Comparison of ENCODE assay signal across 21 cellular contexts in genomic region chr12:109764123-109764522, GRCh38. TPM values are rescaled to one million over a fixed set of nuclear protein-coding genes. Genes with fewer than 3 reads are reported as not detected.
DNase-seq lines count a peak whose midpoint lies in the region; ATAC-seq, FAIRE-seq and TF ChIP-seq lines count a peak whose summit lies in the region.
"Had no signal": no experiment of that assay in that cellular context is flagged by ENCODE, and none has a peak within 500 bp of the region (broad histone marks: within the 10 kb centered on the region; RNA-seq: fewer than 3 reads in every experiment).

No MANE protein-coding gene starts in this region.

- no peak overlapping the region for H2AFZ ChIP-seq in neural progenitor cell (replicated peaks)

- H3K27ac ChIP-seq in neural progenitor cell: no peak overlapping the region
- no peak overlapping the region for H3K27ac ChIP-seq in small intestine (ENCODE audit: low read depth in 1 of 2, low read length in 1 of 2)
- H3K27ac ChIP-seq: ascending aorta, tibial nerve had no signal

- DNase-seq in NCI-H82 (lab: John Stamatoyannopoulos, UW) (peak; percentile 30), NCI-H82 treated with DMSO at 0.1 percent for 48 hours (lab: John Stamatoyannopoulos, UW; ENCODE audit: unreplicated experiment) (no peak), WTC11 (ENCODE audit: low spot score) (no peak), neural progenitor cell (ENCODE audit: low spot score) (peak; percentile 59), GDM1 (lab: John Stamatoyannopoulos, UW) (no peak), small intestine (no peak)
- DNase-seq: activated CD4-positive, alpha-beta T cell treated with anti-CD3 and anti-CD28 coated beads, Interleukin-2, amount 50 U/mL, for 1 hour; immature natural killer cell; IMR-90; mucosa of descending colon; NCI-H1092 treated with DMSO at 0.1 percent for 48 hours; occipital lobe; Right ventricle myocardium superior; stimulated activated CD4-positive, alpha-beta T cell treated with anti-CD3 and anti-CD28 coated beads, Interleukin-4, amount 100 ng/mL, for 1 hour; T-helper 9 cell had no signal

- H3K27ac Mint-ChIP-seq in WTC11 (no peak overlapping the region), neural progenitor cell (no peak overlapping the region)
- H3K27ac Mint-ChIP-seq: CD8-positive, alpha-beta T cell; immature natural killer cell had no signal

- WGBS in small intestine, 3 donors: 90 to 96% (median 90%) methylated on average over 3 of the region's 3 CpGs

- H3K4me1 Mint-ChIP-seq in WTC11: peaks cover 3% of the 10 kb centered on the region
- peaks cover 5% of the 10 kb centered on the region for H3K4me1 Mint-ChIP-seq in neural progenitor cell

- H3K4me3 Mint-ChIP-seq in WTC11 (no peak overlapping the region), neural progenitor cell (no peak overlapping the region)
- H3K4me3 Mint-ChIP-seq: CD8-positive, alpha-beta T cell; immature natural killer cell had no signal

- no peak overlapping the region for H3K4me2 ChIP-seq in neural progenitor cell

- no peak for FAIRE-seq in small intestine (lab: Jason Lieb, UNC)
- FAIRE-seq: colon had no signal

- TF ChIP-seq CTCF in WTC11 (IDR thresholded peaks at IDR 0.05): 0 out of 2 replicates have a peak, but pooled peaks have one; percentile 11
- peak; percentile 51 for TF ChIP-seq CTCF in neural progenitor cell (IDR thresholded peaks at IDR 0.05)

- H3K27me3 ChIP-seq in neural progenitor cell (no peaks in the 10 kb centered on the region), small intestine (ENCODE audit: control insufficient read depth in 2 of 2, insufficient read depth in 2 of 2, low read length in 2 of 2) (no peaks in the 10 kb centered on the region)
- H3K27me3 ChIP-seq: ascending aorta, tibial nerve had no signal

- CTCF ChIA-PET in WTC11 (lab: Charles Lee): interaction anchor here (0.5 to 2.0 kb wide), 25 partner anchors 9 to 1878 kb away, joined by 3 to 26 read pairs (median 4); no protein-coding TSS in a partner anchor

- TF ChIP-seq EP300 in Ishikawa (IDR thresholded peaks at IDR 0.05; ENCODE audit: borderline replicate concordance): no peak

- peaks cover 19% of the 10 kb centered on the region for H4K20me1 ChIP-seq in neural progenitor cell (ENCODE audit: low read depth)

- TF ChIP-seq RAD21 in Ishikawa (IDR thresholded peaks at IDR 0.05; ENCODE audit: low read depth): peak; percentile 26; the same call in 1 of the 2 replicates

- H3K4me3 ChIP-seq in neural progenitor cell: no peak overlapping the region
- no peak overlapping the region for H3K4me3 ChIP-seq in small intestine (ENCODE audit: low read depth in 1 of 2, low read length in 2 of 2)
- H3K4me3 ChIP-seq: ascending aorta, mucosa of descending colon, tibial nerve had no signal

- H3K27me3 Mint-ChIP-seq in WTC11 (ENCODE audit: low read depth) (no peaks in the 10 kb centered on the region), neural progenitor cell (ENCODE audit: insufficient read depth, low read depth) (peaks cover 7% of the 10 kb centered on the region)

- H3K9ac ChIP-seq in neural progenitor cell: no peak overlapping the region

- no peaks in the 10 kb centered on the region for H3F3A ChIP-seq in neural progenitor cell (ENCODE audit: low read depth)

- H3K4me1 ChIP-seq in neural progenitor cell (peaks cover 4% of the 10 kb centered on the region), small intestine (ENCODE audit: control insufficient read depth in 2 of 2, insufficient read depth in 1 of 2, low read depth in 1 of 2, low read length in 1 of 2) (no peaks in the 10 kb centered on the region)
- H3K4me1 ChIP-seq: ascending aorta had no signal

- H3K36me3 ChIP-seq in neural progenitor cell (no peaks in the 10 kb centered on the region), small intestine (ENCODE audit: control insufficient read depth in 2 of 2, insufficient read depth in 2 of 2, low read length in 2 of 2) (no peaks in the 10 kb centered on the region)
- H3K36me3 ChIP-seq: ascending aorta had no signal

- POLR2A ChIA-PET in WTC11 (lab: Charles Lee): interaction anchor here (1.0 kb wide), 1 partner anchor 10 kb away, joined by 5 read pairs; no protein-coding TSS in a partner anchor

- peak; percentile 35; the same call in 1 of the 2 replicates for ATAC-seq in WTC11
- ATAC-seq in GM21529 (IDR thresholded peaks at IDR 0.05; ENCODE audit: unreplicated experiment): no peak
- ATAC-seq: CD8-positive, alpha-beta T cell; mucosa of descending colon had no signal

- H3K79me2 ChIP-seq in neural progenitor cell (ENCODE audit: low read depth): no peaks in the 10 kb centered on the region

- 0 out of 2 replicates have a peak, but pooled peaks cover 4% of the 10 kb centered on the region for H3K9me3 Mint-ChIP-seq in WTC11
- H3K9me3 Mint-ChIP-seq in neural progenitor cell: no peaks in the 10 kb centered on the region
- H3K9me3 Mint-ChIP-seq: CD8-positive, alpha-beta T cell; immature natural killer cell had no signal

- H3K9me3 ChIP-seq in neural progenitor cell (ENCODE audit: low read depth): no peaks in the 10 kb centered on the region
- no peaks in the 10 kb centered on the region for H3K9me3 ChIP-seq in small intestine (ENCODE audit: control insufficient read depth, low read depth)

- no peaks in the 10 kb centered on the region for H3K36me3 Mint-ChIP-seq in WTC11
- H3K36me3 Mint-ChIP-seq in neural progenitor cell: peaks cover 3% of the 10 kb centered on the region
- H3K36me3 Mint-ChIP-seq: CD8-positive, alpha-beta T cell; immature natural killer cell had no signal

TF ChIP-seq in Ishikawa, 13 proteins besides CTCF, POLR2A, EP300 and RAD21 (continues in another document):
- TF ChIP-seq YY1 (IDR thresholded peaks at IDR 0.05; ENCODE audit: low read depth): no peak
- TF ChIP-seq NFIC (IDR thresholded peaks at IDR 0.05): no peak
- no peak for TF ChIP-seq EGR1 (IDR thresholded peaks at IDR 0.05)
- no peak for TF ChIP-seq REST (IDR thresholded peaks at IDR 0.05; ENCODE audit: low read depth)
- no peak for TF ChIP-seq CEBPB (IDR thresholded peaks at IDR 0.05)
- TF ChIP-seq TEAD4 (IDR thresholded peaks at IDR 0.05): no peak
- no peak for TF ChIP-seq TCF12 (IDR thresholded peaks at IDR 0.05; ENCODE audit: low read depth)
- TF ChIP-seq ZBTB7A (IDR thresholded peaks at IDR 0.05; ENCODE audit: low read depth): no peak

TF ChIP-seq in WTC11, 78 proteins besides CTCF, POLR2A, EP300 and RAD21:
- TF ChIP-seq ZNF219 (CRISPR knock-in tag; IDR thresholded peaks at IDR 0.05; ENCODE audit: borderline replicate concordance): no peak
- no peak for TF ChIP-seq ZBTB43 (CRISPR knock-in tag; IDR thresholded peaks at IDR 0.05)
- TF ChIP-seq MYBL2 (CRISPR knock-in tag; IDR thresholded peaks at IDR 0.05): no peak
- TF ChIP-seq ZNF263 (CRISPR knock-in tag; IDR thresholded peaks at IDR 0.05; ENCODE audit: low read depth): no peak
- TF ChIP-seq SP1 (CRISPR knock-in tag; conservative IDR thresholded peaks at IDR 0.05): no peak
- TF ChIP-seq CREM (CRISPR knock-in tag; IDR thresholded peaks at IDR 0.05): no peak

RNA-seq across cellular contexts. Expression of gene FAM222A, which starts 50.5 kb away (rescaled TPM):
- total RNA-seq in WTC11 (2021) (1.3 to 1.6 TPM (median 1.6 TPM) in 3 replicates), neural progenitor cell (ENCODE audit: low replicate concordance) (2.5 and 10.6 TPM in 2 replicates)
- 1 to 10 TPM; 1.6 to 7.5 (median 3.4) TPM for polyA plus RNA-seq in small intestine

Comparison
In these comparisons a context has a peak if more than half of its experiments do, and no peak if none do; other contexts are left out.
1. DNase-seq: peak in NCI-H82 (single experiment) and neural progenitor cell (single experiment); none in NCI-H82 treated with DMSO at 0.1 percent for 48 hours (single experiment), WTC11 (single experiment), GDM1 (single experiment) and small intestine (single experiment).